ENCODE assay signal across 2 cellular contexts in the genomic region with DNA sequence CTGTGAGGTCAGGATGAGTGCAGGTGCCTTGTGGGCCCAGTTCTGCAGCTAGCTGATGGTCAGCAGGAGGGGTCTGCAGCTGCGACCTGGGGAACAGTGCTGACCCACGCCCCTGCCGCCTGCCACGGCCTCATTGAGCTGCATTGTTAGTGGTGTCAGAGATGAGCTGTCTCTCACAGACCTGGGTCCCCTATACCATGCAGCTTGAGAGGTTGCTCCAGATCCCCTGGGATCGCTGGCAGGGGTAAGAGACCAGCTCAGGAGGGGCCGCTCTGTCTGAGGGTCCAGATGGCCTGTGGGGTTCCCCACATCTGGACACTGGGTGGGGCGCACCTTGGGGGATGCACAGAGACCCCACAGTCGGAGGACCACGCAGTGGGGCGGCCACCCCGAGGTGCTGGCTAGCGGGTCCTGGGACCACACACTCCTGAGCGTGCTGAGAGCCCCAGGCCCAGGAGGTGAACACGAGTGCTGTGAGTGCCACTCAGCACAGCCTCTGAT. TPM values are rescaled to one million over a fixed set of nuclear protein-coding genes. Genes with fewer than 3 reads are reported as not detected.
"Had no signal": no experiment of that assay in that cellular context is flagged by ENCODE, and none has a peak within 500 bp of the region (broad histone marks: within the 10 kb centered on the region; RNA-seq: fewer than 3 reads in every experiment).

No MANE protein-coding gene starts in this region.

RNA-seq across cellular contexts. Expression of a gene that starts 53.1 kb away (rescaled TPM):
- total RNA-seq: SJSA1; T-helper 1 cell treated with Interleukin-12 subunit alpha and Interleukin-12 subunit beta and Interleukin-4 antibody, amounts not matched to agents 30 ng/mL and 1 ng/mL, for 36 hours had no signal
